Comparison of ENCODE assay signal across 10 cellular contexts in genomic region chr2:63047534-63048281, GRCh38. TPM values are rescaled to one million over a fixed set of nuclear protein-coding genes. Genes with fewer than 3 reads are reported as not detected.
DNase-seq lines count a peak whose midpoint lies in the region; ATAC-seq and TF ChIP-seq lines count a peak whose summit lies in the region.
"Had no signal": no experiment of that assay in that cellular context is flagged by ENCODE, and none has a peak within 500 bp of the region (broad histone marks: within the 10 kb centered on the region; RNA-seq: fewer than 3 reads in every experiment).

No MANE protein-coding gene starts in this region.

- H3K9ac ChIP-seq in neural progenitor cell = peak overlapping the region; percentile 1

- peaks cover 96% of the 10 kb centered on the region for H3K79me2 ChIP-seq in neural progenitor cell (ENCODE audit: low read depth)

- H3K27me3 ChIP-seq in neural progenitor cell = peaks cover 41% of the 10 kb centered on the region

- POLR2A ChIA-PET in GM10248 (lab: Yijun Ruan, JAX) = no interaction called here

- H4K20me1 ChIP-seq in neural progenitor cell (ENCODE audit: low read depth) = peaks cover 26% of the 10 kb centered on the region

- CTCF ChIA-PET in GM10248 (lab: Yijun Ruan, JAX) = interaction anchor here (0.8 kb wide), 1 partner anchor 591 kb away, joined by 4 read pairs; no protein-coding TSS in a partner anchor

- H3K4me3 ChIP-seq in neural progenitor cell = peak overlapping the region; percentile 93
- H3K4me3 ChIP-seq: uterus had no signal

- peaks cover 29 to 34% of the 10 kb centered on the region in 2 donors for H3K4me1 Mint-ChIP-seq in effector memory CD8-positive, alpha-beta T cell (ENCODE audit: low read depth in 2 of 2)
- peaks cover 31% of the 10 kb centered on the region for H3K4me1 Mint-ChIP-seq in neural progenitor cell

- DNase-seq in GM10248 (ENCODE audit: extremely low spot score) = peak; percentile 33
- DNase-seq in NCI-H2227 treated with DMSO at 0.1 percent for 48 hours (lab: John Stamatoyannopoulos, UW) = peak; percentile 36
- DNase-seq in effector memory CD8-positive, alpha-beta T cell = no peak
- peak; percentile 76 for DNase-seq in neural progenitor cell (ENCODE audit: low spot score)
- DNase-seq in EL = no peak
- DNase-seq: NCI-H1694 treated with DMSO at 0.1 percent for 48 hours, uterus had no signal

- H3K4me2 ChIP-seq in neural progenitor cell = peak overlapping the region; percentile 94

- H3K9me3 Mint-ChIP-seq in effector memory CD8-positive, alpha-beta T cell = no peaks in the 10 kb centered on the region
- peaks cover 3% of the 10 kb centered on the region for H3K9me3 Mint-ChIP-seq in neural progenitor cell

- H3K27ac ChIP-seq in neural progenitor cell = peak overlapping the region; percentile 4
- H3K27ac ChIP-seq: uterus had no signal

- H3K4me1 ChIP-seq in neural progenitor cell = peaks cover 40% of the 10 kb centered on the region

- H3K27me3 Mint-ChIP-seq in effector memory CD8-positive, alpha-beta T cell = peaks cover 74 to 89% of the 10 kb centered on the region in 2 donors
- peaks cover 42% of the 10 kb centered on the region for H3K27me3 Mint-ChIP-seq in neural progenitor cell (ENCODE audit: insufficient read depth, low read depth)

- no peaks in the 10 kb centered on the region for H3K36me3 Mint-ChIP-seq in effector memory CD8-positive, alpha-beta T cell (ENCODE audit: insufficient read depth)
- H3K36me3 Mint-ChIP-seq in neural progenitor cell = peaks cover 37% of the 10 kb centered on the region

- no peaks in the 10 kb centered on the region for H3K9me3 ChIP-seq in neural progenitor cell (ENCODE audit: low read depth)
- H3K9me3 ChIP-seq: uterus had no signal

- no peaks in the 10 kb centered on the region for H3K36me3 ChIP-seq in neural progenitor cell
- H3K36me3 ChIP-seq: uterus had no signal

- ATAC-seq in effector memory CD8-positive, alpha-beta T cell (replicated peaks) = no peak
- ATAC-seq in HG02973 (IDR thresholded peaks at IDR 0.05; ENCODE audit: unreplicated experiment) (no peak), HG02870 (IDR thresholded peaks at IDR 0.05; ENCODE audit: unreplicated experiment) (no peak), GM18498 (IDR thresholded peaks at IDR 0.05; ENCODE audit: unreplicated experiment) (no peak)

- H3K4me3 Mint-ChIP-seq in effector memory CD8-positive, alpha-beta T cell = peak overlapping the region; percentile 61 to 82
- H3K4me3 Mint-ChIP-seq in neural progenitor cell = peak overlapping the region; percentile 94

- H3K27ac Mint-ChIP-seq in effector memory CD8-positive, alpha-beta T cell = no peak overlapping the region
- H3K27ac Mint-ChIP-seq in neural progenitor cell = peak overlapping the region; percentile 99

- peaks cover 71% of the 10 kb centered on the region for H3F3A ChIP-seq in neural progenitor cell (ENCODE audit: low read depth)

- no peak overlapping the region for H2AFZ ChIP-seq in neural progenitor cell (replicated peaks)

- no peak for TF ChIP-seq CTCF in GM10248 (IDR thresholded peaks at IDR 0.05; ENCODE audit: control extremely low read depth, extremely low read depth, low read depth, missing control alignments)
- peak; percentile 41 for TF ChIP-seq CTCF in neural progenitor cell (IDR thresholded peaks at IDR 0.05)

RNA-seq across cellular contexts. Expression of gene OTX1, which starts 2.9 kb away (rescaled TPM):
- 7.9 and 23.3 TPM in 2 replicates for total RNA-seq in neural progenitor cell (ENCODE audit: low replicate concordance)
- total RNA-seq: uterus had no signal

Comparison
In these comparisons a context has a peak if more than half of its experiments do, and no peak if none do; other contexts are left out.
1. DNase-seq: peak in GM10248 (single experiment), NCI-H2227 treated with DMSO at 0.1 percent for 48 hours (single experiment) and neural progenitor cell (single experiment); none in effector memory CD8-positive, alpha-beta T cell (0 of 3) and EL (single experiment).